ENCODE assay signal across 22 cellular contexts in the genomic region with DNA sequence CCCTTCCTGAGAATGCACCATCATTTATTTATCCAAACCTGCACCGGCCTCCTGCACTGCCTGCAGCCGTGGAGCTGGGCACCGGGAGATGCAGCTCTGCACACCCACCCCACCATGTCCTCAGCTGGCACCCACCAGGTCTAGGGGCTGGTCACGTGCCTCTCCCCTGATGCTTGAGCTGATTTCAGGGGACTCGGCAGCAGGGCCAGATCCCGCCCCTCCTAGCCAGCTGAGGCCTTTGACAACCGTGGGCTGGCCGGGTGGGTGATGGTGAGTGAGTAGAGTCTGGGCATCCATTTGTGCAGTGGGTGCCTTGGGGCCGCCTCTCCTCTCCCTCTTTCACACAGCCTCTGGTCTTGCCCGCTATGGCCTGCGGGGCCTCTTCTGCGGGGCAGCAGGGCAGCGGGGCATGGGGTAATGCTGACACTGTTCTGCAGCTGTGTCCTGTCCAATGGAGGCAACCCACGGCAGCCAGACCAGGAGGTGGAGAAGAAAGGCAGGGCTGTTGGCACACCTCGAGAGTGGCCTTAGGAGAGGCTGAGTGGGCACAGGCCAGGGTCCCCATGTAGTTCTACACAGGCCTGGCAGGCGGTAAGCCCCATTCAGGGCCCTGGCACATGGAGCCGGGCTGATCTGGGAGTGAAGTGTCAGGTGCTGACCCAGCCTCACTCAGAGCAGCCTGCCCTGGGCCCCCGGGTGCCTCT. TPM values are rescaled to one million over a fixed set of nuclear protein-coding genes. Genes with fewer than 3 reads are reported as not detected.
A peak's percentile ranks its signal among the peaks of the same experiment; 100 is the strongest.
DNase-seq lines count a peak whose midpoint lies in the region; ATAC-seq, FAIRE-seq and TF ChIP-seq lines count a peak whose summit lies in the region.
"Had no signal": no experiment of that assay in that cellular context is flagged by ENCODE, and none has a peak within 500 bp of the region (broad histone marks: within the 10 kb centered on the region; RNA-seq: fewer than 3 reads in every experiment).

No MANE protein-coding gene starts in this region.

- TF ChIP-seq CTCF in HEK293 (tag by site-specific recombination; IDR thresholded peaks at IDR 0.05) (no peak), kidney (IDR thresholded peaks at IDR 0.05; ENCODE audit: borderline replicate concordance, extremely low read depth, insufficient read depth) (no peak)

- no peak overlapping the region for H3K27ac ChIP-seq in HEK293 (ENCODE audit: extremely low read depth, low read depth, low read length)
- no peak overlapping the region for H3K27ac ChIP-seq in kidney (ENCODE audit: low read depth in 2 of 2, low read length in 2 of 2)
- H3K27ac ChIP-seq: 22Rv1, A549, C4-2B, HL-60 had no signal

- H3K9ac ChIP-seq in kidney (ENCODE audit: low read length in 2 of 2) = no peak overlapping the region

- H3K4me1 ChIP-seq in HEK293 (ENCODE audit: control insufficient read depth, insufficient read depth, low read length) (no peaks in the 10 kb centered on the region), kidney (ENCODE audit: control insufficient read depth in 1 of 2, insufficient read depth in 1 of 2, low read depth in 1 of 2, low read length in 2 of 2) (no peaks in the 10 kb centered on the region)
- H3K4me1 ChIP-seq: A549 had no signal

- H3K4me1 Mint-ChIP-seq in activated CD4-positive, alpha-beta memory T cell treated with anti-CD3 and anti-CD28 coated beads for 36 hours (ENCODE audit: low read depth) = no peaks in the 10 kb centered on the region
- peaks cover under 1% of the 10 kb centered on the region for H3K4me1 Mint-ChIP-seq in activated CD4-positive, alpha-beta memory T cell treated with anti-CD3 and anti-CD28 coated beads, Interleukin-2, amount 10 ng/mL, durations not matched to agents 7 days and 5 days
- H3K4me1 Mint-ChIP-seq in activated T-helper 17 cell treated with anti-CD3 and anti-CD28 coated beads, Interleukin-2, amount 50 U/mL, for 72 hours = no peaks in the 10 kb centered on the region

- H3K36me3 ChIP-seq in HEK293 (ENCODE audit: control insufficient read depth in 2 of 2, insufficient read depth in 1 of 2, low read length in 2 of 2) (no peaks in the 10 kb centered on the region), kidney (ENCODE audit: control insufficient read depth in 1 of 2, insufficient read depth in 2 of 2, low read length in 2 of 2) (no peaks in the 10 kb centered on the region)

- H3K27me3 Mint-ChIP-seq in activated CD4-positive, alpha-beta memory T cell treated with anti-CD3 and anti-CD28 coated beads for 36 hours = peaks cover 5% of the 10 kb centered on the region
- H3K27me3 Mint-ChIP-seq in activated CD4-positive, alpha-beta memory T cell treated with anti-CD3 and anti-CD28 coated beads, Interleukin-2, amount 10 ng/mL, durations not matched to agents 7 days and 5 days = peaks cover 5% of the 10 kb centered on the region
- H3K27me3 Mint-ChIP-seq in activated T-helper 17 cell treated with anti-CD3 and anti-CD28 coated beads, Interleukin-2, amount 50 U/mL, for 72 hours = peaks cover 1% of the 10 kb centered on the region

- no peaks in the 10 kb centered on the region for H3K9me3 ChIP-seq in HEK293 (ENCODE audit: control insufficient read depth, insufficient read depth, low read depth, low read length)
- H3K9me3 ChIP-seq in kidney (ENCODE audit: control insufficient read depth in 1 of 2, low read length in 2 of 2) = no peaks in the 10 kb centered on the region
- H3K9me3 ChIP-seq: A549 had no signal

- ATAC-seq in activated T-helper 17 cell treated with anti-CD3 and anti-CD28 coated beads, Interleukin-2, amount 50 U/mL, for 72 hours (replicated peaks) = no peak
- ATAC-seq: A549, GM23338 had no signal

- CTCF ChIA-PET in activated CD4-positive, alpha-beta memory T cell treated with anti-CD3 and anti-CD28 coated beads for 36 hours (lab: Charles Lee) = no interaction called here
- CTCF ChIA-PET in activated CD4-positive, alpha-beta memory T cell treated with anti-CD3 and anti-CD28 coated beads, Interleukin-2, amount 10 ng/mL, durations not matched to agents 7 days and 5 days (lab: Charles Lee) = no interaction called here
- CTCF ChIA-PET in HEK293 (lab: Yijun Ruan, JAX) = no interaction called here

- no peak for FAIRE-seq in kidney (lab: Jason Lieb, UNC)
- FAIRE-seq: A549, H54 had no signal

- intact Hi-C loops in activated CD4-positive, alpha-beta memory T cell treated with anti-CD3 and anti-CD28 coated beads for 36 hours (cut with micrococcal nuclease) = no loop called here
- intact Hi-C loops in kidney (cut with DNase I) = no loop called here

- peak overlapping the region; percentile 11 for H3K27ac Mint-ChIP-seq in activated CD4-positive, alpha-beta memory T cell treated with anti-CD3 and anti-CD28 coated beads for 36 hours
- H3K27ac Mint-ChIP-seq in activated CD4-positive, alpha-beta memory T cell treated with anti-CD3 and anti-CD28 coated beads, Interleukin-2, amount 10 ng/mL, durations not matched to agents 7 days and 5 days = no peak overlapping the region
- no peak overlapping the region for H3K27ac Mint-ChIP-seq in activated T-helper 17 cell treated with anti-CD3 and anti-CD28 coated beads, Interleukin-2, amount 50 U/mL, for 72 hours
- H3K27ac Mint-ChIP-seq: CD4-positive, alpha-beta memory T cell; GM23338; HFFc6 had no signal

- POLR2A ChIA-PET in activated CD4-positive, alpha-beta memory T cell treated with anti-CD3 and anti-CD28 coated beads for 36 hours (lab: Charles Lee) = no interaction called here
- POLR2A ChIA-PET in activated CD4-positive, alpha-beta memory T cell treated with anti-CD3 and anti-CD28 coated beads, Interleukin-2, amount 10 ng/mL, durations not matched to agents 7 days and 5 days (lab: Charles Lee) = no interaction called here
- POLR2A ChIA-PET in HEK293 (lab: Yijun Ruan, JAX) = no interaction called here

- H3K9me3 Mint-ChIP-seq in activated CD4-positive, alpha-beta memory T cell treated with anti-CD3 and anti-CD28 coated beads for 36 hours = no peaks in the 10 kb centered on the region
- peaks cover 2% of the 10 kb centered on the region for H3K9me3 Mint-ChIP-seq in activated CD4-positive, alpha-beta memory T cell treated with anti-CD3 and anti-CD28 coated beads, Interleukin-2, amount 10 ng/mL, durations not matched to agents 7 days and 5 days
- no peaks in the 10 kb centered on the region for H3K9me3 Mint-ChIP-seq in activated T-helper 17 cell treated with anti-CD3 and anti-CD28 coated beads, Interleukin-2, amount 50 U/mL, for 72 hours
- H3K9me3 Mint-ChIP-seq: HFFc6 had no signal

- no peaks in the 10 kb centered on the region for H3K36me3 Mint-ChIP-seq in activated CD4-positive, alpha-beta memory T cell treated with anti-CD3 and anti-CD28 coated beads for 36 hours
- H3K36me3 Mint-ChIP-seq in activated CD4-positive, alpha-beta memory T cell treated with anti-CD3 and anti-CD28 coated beads, Interleukin-2, amount 10 ng/mL, durations not matched to agents 7 days and 5 days (ENCODE audit: low read depth) = no peaks in the 10 kb centered on the region
- no peaks in the 10 kb centered on the region for H3K36me3 Mint-ChIP-seq in activated T-helper 17 cell treated with anti-CD3 and anti-CD28 coated beads, Interleukin-2, amount 50 U/mL, for 72 hours (ENCODE audit: low read depth)
- H3K36me3 Mint-ChIP-seq: CD4-positive, alpha-beta memory T cell had no signal

- no peak for DNase-seq in activated CD4-positive, alpha-beta memory T cell treated with anti-CD3 and anti-CD28 coated beads for 36 hours
- DNase-seq in activated CD4-positive, alpha-beta memory T cell treated with anti-CD3 and anti-CD28 coated beads, Interleukin-2, amount 10 ng/mL, durations not matched to agents 7 days and 5 days = no peak
- peak; percentile 53 for DNase-seq in kidney
- DNase-seq in retina = peak; percentile 64
- no peak for DNase-seq in NCI-H2081 (lab: John Stamatoyannopoulos, UW)
- DNase-seq: AML-193; CD4-positive, alpha-beta memory T cell; DMS153; DMS79; GDM1; HCEC 1CT; HFFc6; IMR-90 had no signal

- H3K4me3 ChIP-seq in HEK293 (ENCODE audit: low read depth, low read length) (no peak overlapping the region), kidney (ENCODE audit: low read length in 2 of 2) (no peak overlapping the region)
- H3K4me3 ChIP-seq: A549, GM23338 had no signal

- no peak overlapping the region for H3K4me3 Mint-ChIP-seq in activated CD4-positive, alpha-beta memory T cell treated with anti-CD3 and anti-CD28 coated beads for 36 hours
- no peak overlapping the region for H3K4me3 Mint-ChIP-seq in activated CD4-positive, alpha-beta memory T cell treated with anti-CD3 and anti-CD28 coated beads, Interleukin-2, amount 10 ng/mL, durations not matched to agents 7 days and 5 days
- H3K4me3 Mint-ChIP-seq in activated T-helper 17 cell treated with anti-CD3 and anti-CD28 coated beads, Interleukin-2, amount 50 U/mL, for 72 hours = no peak overlapping the region
- H3K4me3 Mint-ChIP-seq: CD4-positive, alpha-beta memory T cell; GM23338; HFFc6 had no signal

TF ChIP-seq in HEK293, 187 proteins besides CTCF, POLR2A, EP300 and RAD21:
- TF ChIP-seq, protein P1, sequence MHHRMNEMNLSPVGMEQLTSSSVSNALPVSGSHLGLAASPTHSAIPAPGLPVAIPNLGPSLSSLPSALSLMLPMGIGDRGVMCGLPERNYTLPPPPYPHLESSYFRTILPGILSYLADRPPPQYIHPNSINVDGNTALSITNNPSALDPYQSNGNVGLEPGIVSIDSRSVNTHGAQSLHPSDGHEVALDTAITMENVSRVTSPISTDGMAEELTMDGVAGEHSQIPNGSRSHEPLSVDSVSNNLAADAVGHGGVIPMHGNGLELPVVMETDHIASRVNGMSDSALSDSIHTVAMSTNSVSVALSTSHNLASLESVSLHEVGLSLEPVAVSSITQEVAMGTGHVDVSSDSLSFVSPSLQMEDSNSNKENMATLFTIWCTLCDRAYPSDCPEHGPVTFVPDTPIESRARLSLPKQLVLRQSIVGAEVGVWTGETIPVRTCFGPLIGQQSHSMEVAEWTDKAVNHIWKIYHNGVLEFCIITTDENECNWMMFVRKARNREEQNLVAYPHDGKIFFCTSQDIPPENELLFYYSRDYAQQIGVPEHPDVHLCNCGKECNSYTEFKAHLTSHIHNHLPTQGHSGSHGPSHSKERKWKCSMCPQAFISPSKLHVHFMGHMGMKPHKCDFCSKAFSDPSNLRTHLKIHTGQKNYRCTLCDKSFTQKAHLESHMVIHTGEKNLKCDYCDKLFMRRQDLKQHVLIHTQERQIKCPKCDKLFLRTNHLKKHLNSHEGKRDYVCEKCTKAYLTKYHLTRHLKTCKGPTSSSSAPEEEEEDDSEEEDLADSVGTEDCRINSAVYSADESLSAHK (tag by site-specific recombination; IDR thresholded peaks at IDR 0.05) = no peak
- 0 out of 2 replicates have a peak, but pooled peaks have one; percentile 31 for TF ChIP-seq EGR2 (tag by site-specific recombination; IDR thresholded peaks at IDR 0.05; ENCODE audit: low read depth)

RNA-seq across cellular contexts. Expression of a gene that starts 38.5 kb away (rescaled TPM):
- total RNA-seq in activated CD4-positive, alpha-beta memory T cell treated with anti-CD3 and anti-CD28 coated beads for 36 hours = under 1 TPM in 1 of 2 experiments, not detected in 1; 0.56 TPM
- total RNA-seq in activated CD4-positive, alpha-beta memory T cell treated with anti-CD3 and anti-CD28 coated beads, Interleukin-2, amount 10 ng/mL, durations not matched to agents 7 days and 5 days = under 1 TPM; 0.25 to 0.35 TPM
- 6.7 TPM for total RNA-seq in kidney
- polyA plus RNA-seq in kidney (ENCODE audit: insufficient read depth, low read depth, low replicate concordance) = 8.2 TPM
- total RNA-seq in activated T-helper 17 cell treated with anti-CD3 and anti-CD28 coated beads, Interleukin-2, amount 50 U/mL, for 72 hours = 1 to 10 TPM in 1 of 2 donors, not detected in 1; 1.1 TPM
- total RNA-seq: HFFc6, IMR-90 had no signal
- polyA plus RNA-seq: BJ had no signal

Comparison
In these comparisons a context has a peak if more than half of its experiments do, and no peak if none do; other contexts are left out.
1. DNase-seq: peak in kidney (single experiment) and retina (single experiment); none in activated CD4-positive, alpha-beta memory T cell treated with anti-CD3 and anti-CD28 coated beads for 36 hours (single experiment), activated CD4-positive, alpha-beta memory T cell treated with anti-CD3 and anti-CD28 coated beads, Interleukin-2, amount 10 ng/mL, durations not matched to agents 7 days and 5 days (single experiment) and NCI-H2081 (0 of 2).